ENCODE assay signal across 1 cellular context in genomic region chr22:20783844-20784723, GRCh38.
A peak's percentile ranks its signal among the peaks of the same experiment; 100 is the strongest.
TF ChIP-seq lines count a peak whose summit lies in the region.

No MANE protein-coding gene starts in this region.

TF ChIP-seq in WTC11, 78 proteins besides CTCF, POLR2A, EP300 and RAD21:
- TF ChIP-seq PREB (CRISPR knock-in tag; IDR thresholded peaks at IDR 0.05; ENCODE audit: borderline replicate concordance): no peak
- TF ChIP-seq GTF2I (CRISPR knock-in tag; conservative IDR thresholded peaks at IDR 0.05): 0 out of 2 replicates have a peak, but pooled peaks have one; percentile 41
TF ChIP-seq in WTC11: peak in this region for 1.
